In genomic region chr10:102502337-102503151, GRCh38 we compare ENCODE assay signal across 8 cellular contexts.
DNase-seq lines count a peak whose midpoint lies in the region; ATAC-seq and TF ChIP-seq lines count a peak whose summit lies in the region.

Gene ACTR1A (minus strand): TSS chr10:102502712. CDS start chr10:102502647, 65 bp downstream.

- TF ChIP-seq EP300 in Ishikawa (IDR thresholded peaks at IDR 0.05; ENCODE audit: borderline replicate concordance): no peak

- peak within 1 kb of the TSS; percentile 97 for H3K4me3 ChIP-seq in epithelial cell of esophagus (ENCODE audit: low read length)

- TF ChIP-seq RAD21 in Ishikawa (IDR thresholded peaks at IDR 0.05; ENCODE audit: low read depth): no peak

- TF ChIP-seq CTCF in epithelial cell of esophagus (IDR thresholded peaks at IDR 0.05; ENCODE audit: insufficient read depth, low read depth, low read length, missing control alignments): no peak

- peak; percentile 49 for ATAC-seq in GM21576 (IDR thresholded peaks at IDR 0.05; ENCODE audit: unreplicated experiment)

- DNase-seq in DMS153 (lab: John Stamatoyannopoulos, UW) (peak; percentile 100), OCI-M2 (lab: John Stamatoyannopoulos, UW; ENCODE audit: unreplicated experiment) (peak; percentile 94), activated T-cell treated with anti-CD3 and anti-CD28 coated beads for 4 hours (peak; percentile 91), epithelial cell of esophagus (ENCODE audit: low read depth) (peak; percentile 100), middle frontal gyrus (ENCODE audit: extremely low spot score, low spot score) (peak; percentile 99)
- DNase-seq in stimulated activated CD8-positive, alpha-beta memory T cell treated with anti-CD3 and anti-CD28 coated beads, Interleukin-2, amount 100 ng/mL, for 48 hours (ENCODE audit: low read depth in 2 of 2): peak; percentile 88

TF ChIP-seq in Ishikawa, 13 proteins besides CTCF, POLR2A, EP300 and RAD21:
- TF ChIP-seq REST (IDR thresholded peaks at IDR 0.05; ENCODE audit: low read depth) (no peak), NFIC (IDR thresholded peaks at IDR 0.05) (no peak), CEBPB (IDR thresholded peaks at IDR 0.05) (no peak), YY1 (IDR thresholded peaks at IDR 0.05; ENCODE audit: low read depth) (peak; percentile 76; the same call in 1 of the 2 replicates), EGR1 (IDR thresholded peaks at IDR 0.05) (no peak), TEAD4 (IDR thresholded peaks at IDR 0.05) (peak; percentile 56), TCF12 (IDR thresholded peaks at IDR 0.05; ENCODE audit: low read depth) (peak; percentile 48; the same call in 1 of the 2 replicates), TAF1 (IDR thresholded peaks at IDR 0.05; ENCODE audit: low read depth) (peak; percentile 62), MAX (IDR thresholded peaks at IDR 0.05) (peak; percentile 82; the same call in 1 of the 2 replicates), ZBTB7A (IDR thresholded peaks at IDR 0.05; ENCODE audit: low read depth) (no peak), CREB1 (IDR thresholded peaks at IDR 0.05; ENCODE audit: low read depth) (peak; percentile 32; the same call in 1 of the 2 replicates), USF1 (IDR thresholded peaks at IDR 0.05) (peak; percentile 62), FOXM1 (IDR thresholded peaks at IDR 0.05; ENCODE audit: borderline replicate concordance, low read depth) (no peak)

Comparison
In these comparisons a context has a peak if more than half of its experiments do, and no peak if none do; other contexts are left out.
1. Peak in every context shown above with its lines: DNase-seq, ATAC-seq and H3K4me3 ChIP-seq.